Comparison of ENCODE assay signal across 26 cellular contexts in the genomic region with DNA sequence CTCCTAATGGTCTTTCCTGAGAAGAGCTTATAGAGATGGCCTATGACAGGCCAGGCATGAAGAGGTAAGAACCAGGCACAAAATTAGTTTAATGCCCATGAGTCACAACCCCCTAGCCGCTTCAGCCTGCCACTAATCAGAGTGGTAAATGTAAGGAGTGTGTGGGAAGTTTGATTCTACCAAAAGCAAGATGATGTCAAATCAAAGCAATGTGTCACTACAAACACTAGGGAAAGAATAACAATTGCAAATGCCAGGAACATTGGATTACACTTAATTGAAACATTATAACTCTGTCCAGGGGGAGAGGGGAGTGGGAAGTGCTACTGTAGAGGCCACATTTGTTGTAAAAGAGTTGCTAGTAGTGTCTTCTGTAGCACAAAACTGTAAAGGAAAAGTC.
A peak's percentile ranks its signal among the peaks of the same experiment; 100 is the strongest.
DNase-seq lines count a peak whose midpoint lies in the region; FAIRE-seq and TF ChIP-seq lines count a peak whose summit lies in the region.
"Had no signal": no experiment of that assay in that cellular context is flagged by ENCODE, and none has a peak within 500 bp of the region (broad histone marks: within the 10 kb centered on the region; RNA-seq: fewer than 3 reads in every experiment).

No MANE protein-coding gene starts in this region.

- H3K27ac ChIP-seq in astrocyte (ENCODE audit: low read depth, low read length), result no peak overlapping the region
- H3K27ac ChIP-seq: 22Rv1, gastrocnemius medialis, prostate gland, spleen, WERI-Rb-1 had no signal

- H4K20me1 ChIP-seq in astrocyte (ENCODE audit: insufficient read depth, low read length), result no peaks in the 10 kb centered on the region

- H3K27ac Mint-ChIP-seq in astrocyte (ENCODE audit: unreplicated experiment), result no peak overlapping the region
- H3K27ac Mint-ChIP-seq: CD4-positive, CD25-positive, alpha-beta regulatory T cell; dendritic cell treated with granulocyte-macrophage colony-stimulating factor and Interleukin-4, amounts not matched to agents 40 ng/mL and 50 ng/mL, for 4 days; memory B cell; naive thymus-derived CD4-positive, alpha-beta T cell had no signal

- FAIRE-seq in astrocyte (lab: Jason Lieb, UNC), result no peak
- FAIRE-seq: urothelium cell line had no signal

- H3K4me3 Mint-ChIP-seq in astrocyte (ENCODE audit: unreplicated experiment), result no peak overlapping the region
- H3K4me3 Mint-ChIP-seq: activated T-cell treated with anti-CD3 and anti-CD28 coated beads, Interleukin-2, amount 50 U/mL, for 4 hours; CD4-positive, CD25-positive, alpha-beta regulatory T cell; dendritic cell treated with granulocyte-macrophage colony-stimulating factor and Interleukin-4, amounts not matched to agents 40 ng/mL and 50 ng/mL, for 4 days; memory B cell; naive thymus-derived CD4-positive, alpha-beta T cell had no signal

- H3K9me3 Mint-ChIP-seq in astrocyte (ENCODE audit: unreplicated experiment), result no peaks in the 10 kb centered on the region
- H3K9me3 Mint-ChIP-seq: dendritic cell treated with granulocyte-macrophage colony-stimulating factor and Interleukin-4, amounts not matched to agents 40 ng/mL and 50 ng/mL, for 4 days had no signal

- peak; percentile 12 for DNase-seq in A172 (ENCODE audit: low spot score)
- peak; percentile 6 for DNase-seq in H4 (ENCODE audit: low spot score)
- DNase-seq in astrocyte (ENCODE audit: low read depth), result peak; percentile 64
- DNase-seq in iris pigment epithelial cell (ENCODE audit: low read depth), result peak; percentile 34
- no peak for DNase-seq in KG1 (lab: John Stamatoyannopoulos, UW)
- no peak for DNase-seq in AG08395 (ENCODE audit: low spot score)
- DNase-seq in stimulated activated CD4-positive, alpha-beta T cell treated with anti-CD3 and anti-CD28 coated beads, Interleukin-2, amount 100 ng/mL, for 24 hours, result no peak
- DNase-seq in NCI-H1048 (lab: John Stamatoyannopoulos, UW), result no peak
- DNase-seq: activated naive CD4-positive, alpha-beta T cell treated with anti-CD3 and anti-CD28 coated beads, Interleukin-2, amount 50 U/mL, for 16 hours; activated T-cell treated with anti-CD3 and anti-CD28 coated beads, Interleukin-2, amount 50 U/mL, for 4 hours; CD4-positive, CD25-positive, alpha-beta regulatory T cell; DMS 273 treated with DMSO at 0.1 percent for 48 hours; gastrocnemius medialis; naive thymus-derived CD4-positive, alpha-beta T cell; NCI-H2029; NCI-H510A; spleen; stimulated activated CD8-positive, alpha-beta memory T cell treated with anti-CD3 and anti-CD28 coated beads, Interleukin-4, amount 100 ng/mL, for 48 hours; substantia nigra; T-helper 1 cell; WERI-Rb-1 had no signal

- H3K36me3 Mint-ChIP-seq in astrocyte (ENCODE audit: low read depth, unreplicated experiment), result no peaks in the 10 kb centered on the region
- H3K36me3 Mint-ChIP-seq: CD4-positive, CD25-positive, alpha-beta regulatory T cell; memory B cell; naive thymus-derived CD4-positive, alpha-beta T cell had no signal

- no peaks in the 10 kb centered on the region for H3K27me3 Mint-ChIP-seq in astrocyte (ENCODE audit: low read depth, unreplicated experiment)
- H3K27me3 Mint-ChIP-seq: CD4-positive, CD25-positive, alpha-beta regulatory T cell; dendritic cell treated with granulocyte-macrophage colony-stimulating factor and Interleukin-4, amounts not matched to agents 40 ng/mL and 50 ng/mL, for 4 days; memory B cell; naive thymus-derived CD4-positive, alpha-beta T cell had no signal

- no peak overlapping the region for H3K9ac ChIP-seq in astrocyte (ENCODE audit: low read length)

- H3K79me2 ChIP-seq in astrocyte (ENCODE audit: insufficient read depth, low read length), result no peaks in the 10 kb centered on the region

- no peak overlapping the region for H3K4me3 ChIP-seq in astrocyte (ENCODE audit: insufficient read depth, low read depth, low read length)
- H3K4me3 ChIP-seq: gastrocnemius medialis, prostate gland, spleen had no signal

- H3K4me1 ChIP-seq in astrocyte (ENCODE audit: insufficient read depth, low read length), result no peaks in the 10 kb centered on the region
- H3K4me1 ChIP-seq: gastrocnemius medialis, prostate gland, spleen had no signal

- H3K36me3 ChIP-seq in astrocyte (ENCODE audit: insufficient read depth, low read length), result no peaks in the 10 kb centered on the region
- H3K36me3 ChIP-seq: gastrocnemius medialis, prostate gland, spleen, WERI-Rb-1 had no signal

- no peaks in the 10 kb centered on the region for H3K9me3 ChIP-seq in astrocyte (ENCODE audit: insufficient read depth, low read depth, low read length)
- H3K9me3 ChIP-seq: gastrocnemius medialis, prostate gland, spleen had no signal

- TF ChIP-seq CTCF in astrocyte (IDR thresholded peaks at IDR 0.05; ENCODE audit: insufficient read depth, low read depth, low read length), result no peak

- H3K27me3 ChIP-seq in astrocyte (ENCODE audit: insufficient read depth, low read length), result no peaks in the 10 kb centered on the region
- H3K27me3 ChIP-seq: gastrocnemius medialis, spleen had no signal

- H3K4me1 Mint-ChIP-seq in astrocyte (ENCODE audit: low read depth, unreplicated experiment), result peaks cover 5% of the 10 kb centered on the region
- H3K4me1 Mint-ChIP-seq: CD4-positive, CD25-positive, alpha-beta regulatory T cell; memory B cell; naive thymus-derived CD4-positive, alpha-beta T cell had no signal

- no peak overlapping the region for H2AFZ ChIP-seq in astrocyte (ENCODE audit: low read depth, low read length)

- H3K4me2 ChIP-seq in astrocyte (ENCODE audit: low read length), result peak overlapping the region; percentile 2

Comparison
In these comparisons a context has a peak if more than half of its experiments do, and no peak if none do; other contexts are left out.
1. DNase-seq: peak in A172 (single experiment), H4 (single experiment), astrocyte (single experiment) and iris pigment epithelial cell (single experiment); none in KG1 (single experiment), AG08395 (single experiment), stimulated activated CD4-positive, alpha-beta T cell treated with anti-CD3 and anti-CD28 coated beads, Interleukin-2, amount 100 ng/mL, for 24 hours (0 of 2) and NCI-H1048 (single experiment).